In genomic region chr20:38748097-38748862, GRCh38 we compare ENCODE assay signal across 1 cellular context.
TF ChIP-seq lines count a peak whose summit lies in the region.

ACTR5 (plus strand) TSS chr20:38748460; CDS start chr20:38748479, 19 bp downstream.

TF ChIP-seq in GM12878, 131 proteins besides CTCF, POLR2A, EP300 and RAD21 (continued from another document and continues in another):
- TF ChIP-seq IRF5 (IDR thresholded peaks at IDR 0.05; ENCODE audit: borderline replicate concordance) (no peak), WRNIP1 (IDR thresholded peaks at IDR 0.05; ENCODE audit: borderline replicate concordance, low read depth, low read length) (no peak), ZNF24 (IDR thresholded peaks at IDR 0.05) (no peak), ZNF207 (IDR thresholded peaks at IDR 0.05; ENCODE audit: borderline replicate concordance) (peak; percentile 90), ETV6 (conservative IDR thresholded peaks at IDR 0.05 in 1 of 2, IDR thresholded peaks at IDR 0.05 in 1 of 2; ENCODE audit: borderline replicate concordance in 1 of 2, low read depth in 1 of 2) (no peak), TARDBP (IDR thresholded peaks at IDR 0.05; ENCODE audit: borderline replicate concordance) (no peak), BHLHE40 (IDR thresholded peaks at IDR 0.05; ENCODE audit: borderline replicate concordance in 1 of 2, low read depth in 2 of 2, low read length in 1 of 2) (peak; percentile 56 to 96; a peak in 3 of 4 replicates), BCL11A (IDR thresholded peaks at IDR 0.05; ENCODE audit: low read depth, low read length) (no peak), EED (IDR thresholded peaks at IDR 0.05; ENCODE audit: low read depth) (no peak), HCFC1 (IDR thresholded peaks at IDR 0.05; ENCODE audit: low read length) (no peak), FOXM1 (IDR thresholded peaks at IDR 0.05; ENCODE audit: low read depth, low read length) (no peak), CHD4 (IDR thresholded peaks at IDR 0.05) (no peak), ATF3 (IDR thresholded peaks at IDR 0.05; ENCODE audit: borderline replicate concordance, extremely low read depth, low read depth, low read length) (no peak), SREBF1 (IDR thresholded peaks at IDR 0.05; ENCODE audit: low read length) (no peak), MXI1 (IDR thresholded peaks at IDR 0.05; ENCODE audit: low read depth, low read length) (peak; percentile 56; the same call in 1 of the 2 replicates), POLR2AphosphoS5 (IDR thresholded peaks at IDR 0.05; ENCODE audit: low read length) (peak; percentile 65; the same call in 1 of the 2 replicates), EZH2 (IDR thresholded peaks at IDR 0.05; ENCODE audit: borderline replicate concordance, control insufficient read depth, low read depth, low read length) (no peak), DPF2 (IDR thresholded peaks at IDR 0.05) (peak; percentile 76; the same call in 1 of the 2 replicates), ELK1 (IDR thresholded peaks at IDR 0.05; ENCODE audit: low read depth, low read length) (no peak), SUPT20H (IDR thresholded peaks at IDR 0.05; ENCODE audit: borderline replicate concordance, control insufficient read depth, low read depth, low read length) (no peak), HDAC6 (IDR thresholded peaks at IDR 0.05; ENCODE audit: unreplicated experiment) (no peak), SMC3 (IDR thresholded peaks at IDR 0.05; ENCODE audit: borderline replicate concordance, low read length) (no peak), MYC (IDR thresholded peaks at IDR 0.05; ENCODE audit: insufficient read depth, insufficient read length, insufficient replicate concordance, low read length, severe bottlenecking) (no peak), ZBTB40 (IDR thresholded peaks at IDR 0.05; ENCODE audit: borderline replicate concordance) (no peak), TCF7 (IDR thresholded peaks at IDR 0.05; ENCODE audit: borderline replicate concordance) (no peak), ZZZ3 (IDR thresholded peaks at IDR 0.05; ENCODE audit: control insufficient read depth, insufficient read length, low read depth) (no peak), EGR1 (IDR thresholded peaks at IDR 0.05; ENCODE audit: borderline replicate concordance in 1 of 2, low read depth in 2 of 2, low read length in 2 of 2) (no peak), NFYA (IDR thresholded peaks at IDR 0.05; ENCODE audit: borderline replicate concordance, low read depth, low read length) (no peak), GATAD2B (conservative IDR thresholded peaks at IDR 0.05; ENCODE audit: low read depth) (peak; percentile 94), CREB1 (IDR thresholded peaks at IDR 0.05; ENCODE audit: low read depth) (peak; percentile 88), SUZ12 (IDR thresholded peaks at IDR 0.05; ENCODE audit: unreplicated experiment) (no peak), YBX1 (IDR thresholded peaks at IDR 0.05) (no peak), RFX5 (IDR thresholded peaks at IDR 0.05; ENCODE audit: low read depth, low read length) (no peak), PRDM15 (CRISPR knock-in tag; IDR thresholded peaks at IDR 0.05) (no peak), KLF5 (IDR thresholded peaks at IDR 0.05; ENCODE audit: partially characterized antibody) (peak; percentile 53), NRF1 (conservative IDR thresholded peaks at IDR 0.05; ENCODE audit: low read depth, low read length) (0 out of 2 replicates have a peak, but pooled peaks have one; percentile 7), POU2F2 (IDR thresholded peaks at IDR 0.05; ENCODE audit: borderline replicate concordance, low read depth, low read length) (no peak), TAF1 (IDR thresholded peaks at IDR 0.05; ENCODE audit: borderline replicate concordance, low read depth, low read length) (peak; percentile 66; the same call in 1 of the 2 replicates)
- TF ChIP-seq, protein P1, sequence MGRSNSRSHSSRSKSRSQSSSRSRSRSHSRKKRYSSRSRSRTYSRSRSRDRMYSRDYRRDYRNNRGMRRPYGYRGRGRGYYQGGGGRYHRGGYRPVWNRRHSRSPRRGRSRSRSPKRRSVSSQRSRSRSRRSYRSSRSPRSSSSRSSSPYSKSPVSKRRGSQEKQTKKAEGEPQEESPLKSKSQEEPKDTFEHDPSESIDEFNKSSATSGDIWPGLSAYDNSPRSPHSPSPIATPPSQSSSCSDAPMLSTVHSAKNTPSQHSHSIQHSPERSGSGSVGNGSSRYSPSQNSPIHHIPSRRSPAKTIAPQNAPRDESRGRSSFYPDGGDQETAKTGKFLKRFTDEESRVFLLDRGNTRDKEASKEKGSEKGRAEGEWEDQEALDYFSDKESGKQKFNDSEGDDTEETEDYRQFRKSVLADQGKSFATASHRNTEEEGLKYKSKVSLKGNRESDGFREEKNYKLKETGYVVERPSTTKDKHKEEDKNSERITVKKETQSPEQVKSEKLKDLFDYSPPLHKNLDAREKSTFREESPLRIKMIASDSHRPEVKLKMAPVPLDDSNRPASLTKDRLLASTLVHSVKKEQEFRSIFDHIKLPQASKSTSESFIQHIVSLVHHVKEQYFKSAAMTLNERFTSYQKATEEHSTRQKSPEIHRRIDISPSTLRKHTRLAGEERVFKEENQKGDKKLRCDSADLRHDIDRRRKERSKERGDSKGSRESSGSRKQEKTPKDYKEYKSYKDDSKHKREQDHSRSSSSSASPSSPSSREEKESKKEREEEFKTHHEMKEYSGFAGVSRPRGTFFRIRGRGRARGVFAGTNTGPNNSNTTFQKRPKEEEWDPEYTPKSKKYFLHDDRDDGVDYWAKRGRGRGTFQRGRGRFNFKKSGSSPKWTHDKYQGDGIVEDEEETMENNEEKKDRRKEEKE (IDR thresholded peaks at IDR 0.05) = no peak
- TF ChIP-seq, protein P2, sequence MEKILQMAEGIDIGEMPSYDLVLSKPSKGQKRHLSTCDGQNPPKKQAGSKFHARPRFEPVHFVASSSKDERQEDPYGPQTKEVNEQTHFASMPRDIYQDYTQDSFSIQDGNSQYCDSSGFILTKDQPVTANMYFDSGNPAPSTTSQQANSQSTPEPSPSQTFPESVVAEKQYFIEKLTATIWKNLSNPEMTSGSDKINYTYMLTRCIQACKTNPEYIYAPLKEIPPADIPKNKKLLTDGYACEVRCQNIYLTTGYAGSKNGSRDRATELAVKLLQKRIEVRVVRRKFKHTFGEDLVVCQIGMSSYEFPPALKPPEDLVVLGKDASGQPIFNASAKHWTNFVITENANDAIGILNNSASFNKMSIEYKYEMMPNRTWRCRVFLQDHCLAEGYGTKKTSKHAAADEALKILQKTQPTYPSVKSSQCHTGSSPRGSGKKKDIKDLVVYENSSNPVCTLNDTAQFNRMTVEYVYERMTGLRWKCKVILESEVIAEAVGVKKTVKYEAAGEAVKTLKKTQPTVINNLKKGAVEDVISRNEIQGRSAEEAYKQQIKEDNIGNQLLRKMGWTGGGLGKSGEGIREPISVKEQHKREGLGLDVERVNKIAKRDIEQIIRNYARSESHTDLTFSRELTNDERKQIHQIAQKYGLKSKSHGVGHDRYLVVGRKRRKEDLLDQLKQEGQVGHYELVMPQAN (conservative IDR thresholded peaks at IDR 0.05) = peak; percentile 92
- TF ChIP-seq, protein P3, sequence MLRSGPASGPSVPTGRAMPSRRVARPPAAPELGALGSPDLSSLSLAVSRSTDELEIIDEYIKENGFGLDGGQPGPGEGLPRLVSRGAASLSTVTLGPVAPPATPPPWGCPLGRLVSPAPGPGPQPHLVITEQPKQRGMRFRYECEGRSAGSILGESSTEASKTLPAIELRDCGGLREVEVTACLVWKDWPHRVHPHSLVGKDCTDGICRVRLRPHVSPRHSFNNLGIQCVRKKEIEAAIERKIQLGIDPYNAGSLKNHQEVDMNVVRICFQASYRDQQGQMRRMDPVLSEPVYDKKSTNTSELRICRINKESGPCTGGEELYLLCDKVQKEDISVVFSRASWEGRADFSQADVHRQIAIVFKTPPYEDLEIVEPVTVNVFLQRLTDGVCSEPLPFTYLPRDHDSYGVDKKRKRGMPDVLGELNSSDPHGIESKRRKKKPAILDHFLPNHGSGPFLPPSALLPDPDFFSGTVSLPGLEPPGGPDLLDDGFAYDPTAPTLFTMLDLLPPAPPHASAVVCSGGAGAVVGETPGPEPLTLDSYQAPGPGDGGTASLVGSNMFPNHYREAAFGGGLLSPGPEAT (IDR thresholded peaks at IDR 0.05; ENCODE audit: low read depth) = no peak
- TF ChIP-seq, protein P4, sequence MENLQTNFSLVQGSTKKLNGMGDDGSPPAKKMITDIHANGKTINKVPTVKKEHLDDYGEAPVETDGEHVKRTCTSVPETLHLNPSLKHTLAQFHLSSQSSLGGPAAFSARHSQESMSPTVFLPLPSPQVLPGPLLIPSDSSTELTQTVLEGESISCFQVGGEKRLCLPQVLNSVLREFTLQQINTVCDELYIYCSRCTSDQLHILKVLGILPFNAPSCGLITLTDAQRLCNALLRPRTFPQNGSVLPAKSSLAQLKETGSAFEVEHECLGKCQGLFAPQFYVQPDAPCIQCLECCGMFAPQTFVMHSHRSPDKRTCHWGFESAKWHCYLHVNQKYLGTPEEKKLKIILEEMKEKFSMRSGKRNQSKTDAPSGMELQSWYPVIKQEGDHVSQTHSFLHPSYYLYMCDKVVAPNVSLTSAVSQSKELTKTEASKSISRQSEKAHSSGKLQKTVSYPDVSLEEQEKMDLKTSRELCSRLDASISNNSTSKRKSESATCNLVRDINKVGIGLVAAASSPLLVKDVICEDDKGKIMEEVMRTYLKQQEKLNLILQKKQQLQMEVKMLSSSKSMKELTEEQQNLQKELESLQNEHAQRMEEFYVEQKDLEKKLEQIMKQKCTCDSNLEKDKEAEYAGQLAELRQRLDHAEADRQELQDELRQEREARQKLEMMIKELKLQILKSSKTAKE (IDR thresholded peaks at IDR 0.05; ENCODE audit: low read depth, poor library complexity, severe bottlenecking) = no peak
